In genomic region chr4:154660052-154660451, GRCh38 we compare ENCODE assay signal across 1 cellular context.
A peak's percentile ranks its signal among the peaks of the same experiment; 100 is the strongest.
TF ChIP-seq lines count a peak whose summit lies in the region.

No MANE protein-coding gene starts in this region.

TF ChIP-seq in HepG2, 621 proteins besides CTCF, POLR2A, EP300 and RAD21 (continued from another document and continues in another):
- peak; percentile 63; the same call in 1 of the 2 replicates for TF ChIP-seq RERE (CRISPR knock-in tag; IDR thresholded peaks at IDR 0.05; ENCODE audit: low read depth)
- TF ChIP-seq ZBTB25 (CRISPR knock-in tag; IDR thresholded peaks at IDR 0.05): 0 out of 2 replicates have a peak, but pooled peaks have one; percentile 73
- TF ChIP-seq ZNF329 (CRISPR knock-in tag; IDR thresholded peaks at IDR 0.05; ENCODE audit: low read depth): no peak
- TF ChIP-seq FOXO4 (CRISPR knock-in tag; conservative IDR thresholded peaks at IDR 0.05): no peak
- peak; percentile 21; the same call in 1 of the 2 replicates for TF ChIP-seq GMEB1 (CRISPR knock-in tag; IDR thresholded peaks at IDR 0.05; ENCODE audit: borderline replicate concordance)
- TF ChIP-seq ZNF710 (CRISPR knock-in tag; IDR thresholded peaks at IDR 0.05; ENCODE audit: borderline replicate concordance): peak; percentile 20; the same call in 1 of the 2 replicates
- peak; percentile 74; the same call in 1 of the 2 replicates for TF ChIP-seq MBD4 (IDR thresholded peaks at IDR 0.05; ENCODE audit: borderline replicate concordance, low read length)
- TF ChIP-seq ZFY (CRISPR knock-in tag; IDR thresholded peaks at IDR 0.05): no peak
- peak; percentile 80; the same call in 1 of the 2 replicates for TF ChIP-seq ATF2 (CRISPR knock-in tag; IDR thresholded peaks at IDR 0.05)
- peak; percentile 88 for TF ChIP-seq NR2F2 (IDR thresholded peaks at IDR 0.05; ENCODE audit: borderline replicate concordance, low read depth)
- no peak for TF ChIP-seq ZNF382 (CRISPR knock-in tag; IDR thresholded peaks at IDR 0.05; ENCODE audit: borderline replicate concordance)
- peak; percentile 91 for TF ChIP-seq ZNF609 (CRISPR knock-in tag; IDR thresholded peaks at IDR 0.05; ENCODE audit: borderline replicate concordance)
- no peak for TF ChIP-seq RARG (CRISPR knock-in tag; IDR thresholded peaks at IDR 0.05; ENCODE audit: low read depth)
- peak; percentile 64 for TF ChIP-seq ZNF12 (CRISPR knock-in tag; IDR thresholded peaks at IDR 0.05)
- TF ChIP-seq ATF5 (CRISPR knock-in tag; IDR thresholded peaks at IDR 0.05; ENCODE audit: low read depth): no peak
- TF ChIP-seq FOXP4 (CRISPR knock-in tag; IDR thresholded peaks at IDR 0.05): peak; percentile 95
- TF ChIP-seq NFIC (IDR thresholded peaks at IDR 0.05; ENCODE audit: low read length): peak; percentile 90
- TF ChIP-seq FOXK2 (IDR thresholded peaks at IDR 0.05): peak; percentile 93
- TF ChIP-seq WIZ (CRISPR knock-in tag; IDR thresholded peaks at IDR 0.05): no peak
- TF ChIP-seq NFE2L1 (CRISPR knock-in tag; IDR thresholded peaks at IDR 0.05; ENCODE audit: borderline replicate concordance): no peak
- TF ChIP-seq ZNF512B (CRISPR knock-in tag; IDR thresholded peaks at IDR 0.05; ENCODE audit: borderline replicate concordance): no peak
- peak; percentile 77 for TF ChIP-seq ZNF331 (CRISPR knock-in tag; IDR thresholded peaks at IDR 0.05)
- peak; percentile 98 for TF ChIP-seq SOX5 (CRISPR knock-in tag; IDR thresholded peaks at IDR 0.05; ENCODE audit: borderline replicate concordance)
- TF ChIP-seq FOXJ3 (CRISPR knock-in tag; IDR thresholded peaks at IDR 0.05; ENCODE audit: borderline replicate concordance): peak; percentile 94
- TF ChIP-seq SIX4 (CRISPR knock-in tag; IDR thresholded peaks at IDR 0.05): peak; percentile 13; the same call in 1 of the 2 replicates
